10 cellular contexts compared by ENCODE assay signal in the genomic region with DNA sequence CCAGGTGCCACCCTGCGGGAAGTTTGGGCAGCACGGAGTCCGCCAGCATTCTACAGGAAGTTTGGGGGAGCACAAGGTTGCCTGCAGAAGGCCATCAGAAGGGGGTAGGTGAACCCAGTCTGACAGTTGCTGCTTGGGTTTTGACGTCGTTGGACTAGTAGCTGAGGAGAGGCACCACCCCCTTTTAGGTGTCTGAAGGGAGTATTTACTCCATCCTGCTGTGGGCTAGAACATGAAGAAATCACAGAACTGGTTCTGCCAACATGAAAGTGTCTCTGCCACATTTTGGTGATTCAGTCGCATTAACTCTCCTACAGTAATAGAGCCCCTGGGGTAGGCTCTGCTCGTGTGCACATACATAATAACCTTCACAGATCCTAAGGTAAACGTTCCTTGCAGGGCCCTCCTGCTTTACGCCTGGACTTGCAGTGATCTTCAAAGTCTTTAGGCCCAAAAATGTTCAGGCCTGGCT. TPM values are rescaled to one million over a fixed set of nuclear protein-coding genes. Genes with fewer than 3 reads are reported as not detected.
DNase-seq lines count a peak whose midpoint lies in the region; ATAC-seq and TF ChIP-seq lines count a peak whose summit lies in the region.
"Had no signal": no experiment of that assay in that cellular context is flagged by ENCODE, and none has a peak within 500 bp of the region (broad histone marks: within the 10 kb centered on the region; RNA-seq: fewer than 3 reads in every experiment).

No MANE protein-coding gene starts in this region.

- peak overlapping the region in 8 of 10 donors; percentile 49 to 69 (median 62) for H3K4me3 ChIP-seq in heart right ventricle
- peak overlapping the region; percentile 49 to 69 (median 58) for H3K4me3 ChIP-seq in esophagus muscularis mucosa
- H3K4me3 ChIP-seq in neural progenitor cell: peak overlapping the region; percentile 64
- peak overlapping the region in 3 of 4 donors; percentile 35 to 60 (median 60) for H3K4me3 ChIP-seq in upper lobe of left lung

- TF ChIP-seq CTCF in heart right ventricle (IDR thresholded peaks at IDR 0.05) (no peak), esophagus muscularis mucosa (IDR thresholded peaks at IDR 0.05) (no peak), neural progenitor cell (IDR thresholded peaks at IDR 0.05) (no peak), upper lobe of left lung (IDR thresholded peaks at IDR 0.05) (no peak)

- peak overlapping the region; percentile 37 to 83 (median 64) for H3K27ac ChIP-seq in heart right ventricle
- H3K27ac ChIP-seq in esophagus muscularis mucosa (replicated peaks in 1 of 4): peak overlapping the region; percentile 57 to 73 (median 61)
- no peak overlapping the region for H3K27ac ChIP-seq in neural progenitor cell
- peak overlapping the region in 3 of 4 donors; percentile 69 to 77 (median 76) for H3K27ac ChIP-seq in upper lobe of left lung

- H3K9ac ChIP-seq in neural progenitor cell: no peak overlapping the region

- intact Hi-C loops in heart right ventricle (cut with DNase I) (loop anchor here in 9 of 10 donors (5.0 to 10.0 kb wide), 6 partner anchors 33 to 274 kb away; no protein-coding TSS in a partner anchor), cardiac septum (cut with DNase I) (loop anchor here (5.0 kb wide), 1 partner anchor 83 kb away; no protein-coding TSS in a partner anchor), esophagus muscularis mucosa (cut with DNase I) (loop anchor here (10.0 kb wide), 1 partner anchor 146 kb away; no protein-coding TSS in a partner anchor)

- peak overlapping the region; percentile 95 for H3K27ac Mint-ChIP-seq in neural progenitor cell
- H3K27ac Mint-ChIP-seq: IgD-negative memory B cell had no signal

- H3K27me3 ChIP-seq in heart right ventricle (peaks cover 0 to 60% (median 0%) of the 10 kb centered on the region in 7 donors), esophagus muscularis mucosa (peaks cover 14 to 40% (median 26%) of the 10 kb centered on the region in 4 donors), neural progenitor cell (peaks cover 47% of the 10 kb centered on the region), upper lobe of left lung (peaks cover 0 to 33% (median 21%) of the 10 kb centered on the region in 4 donors)

- H3K27me3 Mint-ChIP-seq in neural progenitor cell (ENCODE audit: insufficient read depth, low read depth): peaks cover 8% of the 10 kb centered on the region

- H2AFZ ChIP-seq in neural progenitor cell (replicated peaks): peak overlapping the region; percentile 98

- H3K9me3 Mint-ChIP-seq in neural progenitor cell: no peaks in the 10 kb centered on the region

- H3K4me3 Mint-ChIP-seq in neural progenitor cell: peak overlapping the region; percentile 87

- peaks cover 49% of the 10 kb centered on the region for H3K4me1 Mint-ChIP-seq in neural progenitor cell

- H3K4me1 ChIP-seq in heart right ventricle (peaks cover 12 to 52% (median 34%) of the 10 kb centered on the region in 9 donors), esophagus muscularis mucosa (peaks cover 29 to 40% (median 37%) of the 10 kb centered on the region in 4 donors), neural progenitor cell (peaks cover 20% of the 10 kb centered on the region), upper lobe of left lung (peaks cover 31 to 61% (median 38%) of the 10 kb centered on the region in 4 donors)

- peak overlapping the region; percentile 93 for H3K4me2 ChIP-seq in neural progenitor cell

- 68 to 70% methylated on average over 9 of the region's 9 CpGs for WGBS in heart right ventricle, 2 donors
- WGBS in esophagus muscularis mucosa: 83% methylated on average over 8 of the region's 9 CpGs
- 61 to 73% methylated on average over 6 to 9 of the region's 9 CpGs for WGBS in upper lobe of left lung, 2 donors

- H3K9me3 ChIP-seq in heart right ventricle (no peaks in the 10 kb centered on the region), esophagus muscularis mucosa (no peaks in the 10 kb centered on the region), neural progenitor cell (ENCODE audit: low read depth) (no peaks in the 10 kb centered on the region), upper lobe of left lung (no peaks in the 10 kb centered on the region)

- peaks cover 8% of the 10 kb centered on the region for H3K36me3 Mint-ChIP-seq in neural progenitor cell
- H3K36me3 Mint-ChIP-seq: IgD-negative memory B cell had no signal

- H4K20me1 ChIP-seq in neural progenitor cell (ENCODE audit: low read depth): peaks cover 5% of the 10 kb centered on the region

- TF ChIP-seq POLR2A in esophagus muscularis mucosa (IDR thresholded peaks at IDR 0.05; ENCODE audit: low read depth): no peak
- TF ChIP-seq POLR2A in upper lobe of left lung (IDR thresholded peaks at IDR 0.05): no peak

- ATAC-seq in heart right ventricle (no peak), upper lobe of left lung (ENCODE audit: low FRiP score in 2 of 2) (no peak), GM18519 (IDR thresholded peaks at IDR 0.05; ENCODE audit: low FRiP score, unreplicated experiment) (no peak), GM21367 (IDR thresholded peaks at IDR 0.05; ENCODE audit: unreplicated experiment) (no peak)

- no peaks in the 10 kb centered on the region for H3K79me2 ChIP-seq in neural progenitor cell (ENCODE audit: low read depth)

- DNase-seq in heart right ventricle (no peak), cardiac septum (ENCODE audit: low spot score) (no peak), esophagus muscularis mucosa (ENCODE audit: extremely low spot score) (peak; percentile 70), neural progenitor cell (ENCODE audit: low spot score) (no peak), upper lobe of left lung (no peak), amniotic stem cell (lab: John Stamatoyannopoulos, UW) (no peak)
- DNase-seq: NCI-H2081 treated with DMSO at 0.1 percent for 48 hours had no signal

- TF ChIP-seq EP300 in esophagus muscularis mucosa (IDR thresholded peaks at IDR 0.05) (no peak), upper lobe of left lung (IDR thresholded peaks at IDR 0.05) (no peak)

- H3F3A ChIP-seq in neural progenitor cell (ENCODE audit: low read depth): peaks cover 30% of the 10 kb centered on the region

- H3K36me3 ChIP-seq in heart right ventricle (no peaks in the 10 kb centered on the region), esophagus muscularis mucosa (no peaks in the 10 kb centered on the region), neural progenitor cell (no peaks in the 10 kb centered on the region), upper lobe of left lung (no peaks in the 10 kb centered on the region)

RNA-seq across cellular contexts. Expression of gene TRIL, which starts 0.9 kb away (rescaled TPM):
- 1 to 10 TPM; 1.1 to 5.9 (median 2.9) TPM for total RNA-seq in heart right ventricle
- 1 to 10 TPM in 1 of 2 donors, under 1 TPM in 1; 0.59 to 1.6 TPM for polyA plus RNA-seq in heart right ventricle
- 2.6 TPM for total RNA-seq in cardiac septum
- 1 to 10 TPM; 1.3 to 9.4 (median 5.5) TPM for total RNA-seq in esophagus muscularis mucosa
- total RNA-seq in neural progenitor cell (ENCODE audit: low replicate concordance): 8.5 and 14.3 TPM in 2 replicates
- 10 to 100 TPM in 1 of 6 donors, 1 to 10 TPM in 5; 2.8 to 11.0 (median 5.6) TPM for total RNA-seq in upper lobe of left lung
- polyA plus RNA-seq: IgD-negative memory B cell had no signal
